ENCODE assay signal across 8 cellular contexts in the genomic region with DNA sequence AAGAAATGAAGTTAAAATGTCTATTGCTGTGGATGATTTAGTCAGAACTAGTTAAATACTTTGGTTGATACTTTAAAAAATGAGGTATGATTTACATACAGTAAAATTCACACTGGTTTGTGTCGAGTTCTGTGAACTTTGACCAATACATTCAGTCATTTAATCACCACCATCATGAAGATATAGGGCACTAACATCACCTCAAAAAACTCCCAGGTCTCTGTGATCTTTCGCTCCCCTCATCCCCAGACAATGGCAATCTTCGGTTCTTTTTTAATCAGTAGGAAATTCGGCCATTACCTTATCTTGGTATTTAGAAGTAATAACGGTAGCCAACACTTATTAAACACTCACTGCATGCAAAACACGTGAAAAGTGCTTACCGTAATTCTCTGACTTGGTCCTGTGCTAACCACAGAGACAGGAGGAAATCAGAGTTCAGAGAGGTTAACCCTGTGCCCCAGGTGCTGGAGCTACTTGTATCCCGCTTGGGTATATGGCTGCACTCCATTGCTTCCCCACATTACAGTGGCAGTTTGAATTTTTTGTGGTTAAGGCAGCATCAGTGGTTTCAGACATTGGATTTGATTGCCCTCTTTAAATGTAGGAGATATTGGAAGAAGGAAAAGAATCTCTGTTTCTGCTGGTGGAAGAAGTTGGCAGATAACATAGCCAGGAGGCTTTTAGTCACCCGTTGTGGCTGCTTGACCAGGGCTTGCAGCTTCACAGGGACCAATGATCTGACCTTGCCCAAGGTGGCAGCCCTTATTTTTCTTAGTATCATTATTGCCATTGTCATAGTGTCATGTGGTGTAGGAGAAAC. TPM values are rescaled to one million over a fixed set of nuclear protein-coding genes. Genes with fewer than 3 reads are reported as not detected.
DNase-seq lines count a peak whose midpoint lies in the region; ATAC-seq, FAIRE-seq and TF ChIP-seq lines count a peak whose summit lies in the region.

No MANE protein-coding gene starts in this region.

- intact Hi-C loops in vagina (cut with DNase I): no loop called here

- H3K9ac ChIP-seq in endocrine pancreas (ENCODE audit: control insufficient read depth, insufficient read depth, low read length): peak overlapping the region; percentile 7

- H3K27ac ChIP-seq in vagina: no peak overlapping the region

- ATAC-seq in GM21367 (IDR thresholded peaks at IDR 0.05; ENCODE audit: unreplicated experiment) (peak; percentile 46), HG03558 (IDR thresholded peaks at IDR 0.05; ENCODE audit: extremely low read depth, unreplicated experiment) (peak; percentile 46)

- TF ChIP-seq POLR2A in vagina (IDR thresholded peaks at IDR 0.05): no peak

- peak overlapping the region; percentile 96 for H3K4me3 ChIP-seq in GM06990 (replicated peaks; ENCODE audit: low read depth, low read length)
- H3K4me3 ChIP-seq in endocrine pancreas (ENCODE audit: control insufficient read depth, insufficient read depth, low read length): peak overlapping the region; percentile 97
- no peak overlapping the region for H3K4me3 ChIP-seq in vagina

- FAIRE-seq in urothelium cell line (lab: Jason Lieb, UNC): no peak

- DNase-seq in GM06990 (ENCODE audit: extremely low read depth, insufficient read length): peak; percentile 55
- DNase-seq in HK-2 (ENCODE audit: unreplicated experiment): no peak
- no peak for DNase-seq in activated effector memory CD4-positive, alpha-beta T cell treated with anti-CD3 and anti-CD28 coated beads, Interleukin-2, amount 50 U/mL, for 16 hours
- DNase-seq in vagina (ENCODE audit: extremely low spot score in 2 of 2): no peak
- DNase-seq in urothelium cell line (ENCODE audit: low spot score): no peak

- no peak for TF ChIP-seq CTCF in GM06990 (IDR thresholded peaks at IDR 0.05; ENCODE audit: insufficient read depth, low read length, poor library complexity, severe bottlenecking)
- no peak for TF ChIP-seq CTCF in vagina (IDR thresholded peaks at IDR 0.05)

- H3K27me3 ChIP-seq in GM06990 (replicated peaks; ENCODE audit: control insufficient read depth, insufficient read depth, low read length): no peaks in the 10 kb centered on the region
- no peaks in the 10 kb centered on the region for H3K27me3 ChIP-seq in endocrine pancreas (ENCODE audit: control insufficient read depth, insufficient read depth, low read length)
- no peaks in the 10 kb centered on the region for H3K27me3 ChIP-seq in vagina

- H3K9me3 ChIP-seq in endocrine pancreas (ENCODE audit: control insufficient read depth, low read length): no peaks in the 10 kb centered on the region
- no peaks in the 10 kb centered on the region for H3K9me3 ChIP-seq in vagina

- H3K4me1 ChIP-seq in endocrine pancreas (ENCODE audit: control insufficient read depth, insufficient read depth, low read length) (peaks cover 19% of the 10 kb centered on the region), vagina (peaks cover 28% of the 10 kb centered on the region)

- H3K36me3 ChIP-seq in GM06990 (ENCODE audit: control insufficient read depth, insufficient read depth, low read length) (no peaks in the 10 kb centered on the region), endocrine pancreas (ENCODE audit: control insufficient read depth, insufficient read depth, low read length) (no peaks in the 10 kb centered on the region), vagina (no peaks in the 10 kb centered on the region)

RNA-seq across cellular contexts. Expression of gene PLCL2, which starts 4.2 kb away (rescaled TPM):
- 5.6 TPM for total RNA-seq in vagina

Comparison
In these comparisons a context has a peak if more than half of its experiments do, and no peak if none do; other contexts are left out.
1. H3K4me3 ChIP-seq: peak in GM06990 (single experiment) and endocrine pancreas (single experiment); none in vagina (0 of 2).